8 cellular contexts compared by ENCODE assay signal in the genomic region with DNA sequence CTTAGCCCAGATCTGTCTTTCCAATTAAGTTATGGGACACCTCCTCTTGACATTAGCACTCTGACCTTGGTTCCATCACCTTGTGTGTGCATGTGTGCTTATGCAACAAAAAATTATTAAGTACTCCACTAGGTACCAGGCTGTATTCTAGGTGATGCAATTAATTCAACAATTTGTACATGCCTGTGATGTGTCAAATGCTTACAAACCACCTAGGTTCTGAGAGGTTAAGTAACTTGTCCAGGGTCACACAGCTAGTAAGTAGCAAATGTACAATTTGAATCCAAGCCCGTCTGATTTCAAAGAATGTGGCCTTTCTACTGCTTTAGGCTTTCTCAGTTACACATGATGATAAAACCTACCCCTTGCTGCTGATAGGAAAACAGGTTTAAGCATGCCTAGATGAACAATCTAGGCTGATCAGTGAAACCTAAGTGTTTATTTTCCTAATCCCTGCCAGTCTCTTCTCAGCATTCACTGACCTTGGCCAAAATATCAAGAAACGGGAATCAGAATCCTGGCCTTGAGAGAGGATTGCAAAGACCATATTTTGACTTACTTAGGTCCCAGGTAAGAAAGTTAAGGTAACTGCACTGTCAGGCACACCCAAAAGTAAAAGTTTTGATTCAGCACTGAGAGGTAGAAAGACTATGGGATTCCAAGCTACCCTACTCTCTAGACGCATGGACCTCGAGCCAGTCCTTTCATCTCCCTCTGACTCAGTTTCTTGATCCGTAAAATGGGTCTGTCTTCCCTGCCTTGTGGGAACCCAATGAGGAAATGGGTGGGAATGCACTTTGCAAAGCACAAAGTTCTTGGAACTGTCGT. TPM values are rescaled to one million over a fixed set of nuclear protein-coding genes. Genes with fewer than 3 reads are reported as not detected.
DNase-seq lines count a peak whose midpoint lies in the region; ATAC-seq and TF ChIP-seq lines count a peak whose summit lies in the region.

No MANE protein-coding gene starts in this region.

- H2BK120ac ChIP-seq in H9 (ENCODE audit: low read depth, low read length, poor library complexity, severe bottlenecking) = no peak overlapping the region

- no peak overlapping the region for H2BK5ac ChIP-seq in H9 (ENCODE audit: insufficient read length, low read length)

- H4K5ac ChIP-seq in H9 (ENCODE audit: insufficient read length, low read depth, low read length) = no peak overlapping the region

- WGBS in H9 (ENCODE audit: extremely low coverage, insufficient read length, low lambda C conversion rate) = no CpG with 5 or more reads among the region's 6 CpGs
- WGBS in right cardiac atrium = 44% methylated on average over 6 of the region's 6 CpGs

- H3K4me3 Mint-ChIP-seq in H9 (peak overlapping the region; percentile 84 to 85), activated B cell treated with CpG ODN at 0.5 μM for 24 hours (peak overlapping the region; percentile 98)

- H4K20me1 ChIP-seq in H9 (ENCODE audit: control insufficient read depth, insufficient read depth, insufficient read length) = peaks cover 3% of the 10 kb centered on the region

- H2BK12ac ChIP-seq in H9 (ENCODE audit: insufficient read length, low read depth, low read length) = no peak overlapping the region

- TF ChIP-seq CTCF in H9 (conservative IDR thresholded peaks at IDR 0.05) = no peak
- TF ChIP-seq CTCF in activated B cell treated with CpG ODN at 0.5 μM for 24 hours (IDR thresholded peaks at IDR 0.05) = no peak

- H4K8ac ChIP-seq in H9 (replicated peaks; ENCODE audit: insufficient read length, low read depth, low read length) = no peak overlapping the region

- H3K9me3 ChIP-seq in H9 (ENCODE audit: control insufficient read depth, low read depth, low read length) (no peaks in the 10 kb centered on the region), right cardiac atrium (ENCODE audit: control insufficient read depth, low read length) (no peaks in the 10 kb centered on the region), skeletal muscle satellite cell (replicated peaks; ENCODE audit: low read length) (no peaks in the 10 kb centered on the region)

- H3K56ac ChIP-seq in H9 (ENCODE audit: insufficient read length, low read depth, low read length) = no peak overlapping the region

- peak overlapping the region in 1 of 3 experiments; percentile 31; a peak in 1 of 7 replicates for H3K27ac Mint-ChIP-seq in H9
- peak overlapping the region; percentile 46 for H3K27ac Mint-ChIP-seq in activated B cell treated with CpG ODN at 0.5 μM for 24 hours

- H3K36me3 Mint-ChIP-seq in H9 (ENCODE audit: insufficient read depth in 1 of 3, low read depth in 3 of 3) (peaks cover 0 to 8% (median 0%) of the 10 kb centered on the region in 3 experiments; a peak in 3 of 7 replicates), activated B cell treated with CpG ODN at 0.5 μM for 24 hours (ENCODE audit: low read depth) (peaks cover 8% of the 10 kb centered on the region)

- H4K91ac ChIP-seq in H9 (ENCODE audit: insufficient read length, low read depth, low read length) = no peak overlapping the region

- no peak overlapping the region for H2AK5ac ChIP-seq in H9 (ENCODE audit: insufficient read length, low read length)

- H3K27me3 ChIP-seq in H9 (ENCODE audit: insufficient read depth, low read length) (no peaks in the 10 kb centered on the region), right cardiac atrium (ENCODE audit: control insufficient read depth, insufficient read depth) (no peaks in the 10 kb centered on the region), skeletal muscle satellite cell (ENCODE audit: control insufficient read depth, insufficient read depth, low read length) (no peaks in the 10 kb centered on the region)

- H3T11ph ChIP-seq in H9 (ENCODE audit: low read length) = no peak overlapping the region

- ATAC-seq in activated B cell treated with CpG ODN at 0.5 μM for 24 hours (ENCODE audit: low read depth) (no peak), right cardiac atrium (no peak), HG03175 (IDR thresholded peaks at IDR 0.05; ENCODE audit: unreplicated experiment) (no peak), HG02678 (IDR thresholded peaks at IDR 0.05; ENCODE audit: unreplicated experiment) (no peak), GM18502 (IDR thresholded peaks at IDR 0.05; ENCODE audit: poor library complexity, unreplicated experiment) (no peak)

- no peak overlapping the region for H2AFZ ChIP-seq in H9 (ENCODE audit: low read length)

- no peak overlapping the region for H3K14ac ChIP-seq in H9 (ENCODE audit: insufficient read depth, low read length)

- POLR2A ChIA-PET in activated B cell treated with CpG ODN at 0.5 μM for 24 hours (lab: Charles Lee) = interaction anchor here (0.6 to 3.3 kb wide), 7 partner anchors 33 to 388 kb away, joined by 3 to 47 read pairs (median 8); a partner anchor contains a TSS

- peak overlapping the region; percentile 77 for H3K4me3 ChIP-seq in right cardiac atrium (ENCODE audit: low read length)
- H3K4me3 ChIP-seq in skeletal muscle satellite cell (ENCODE audit: low read length) = peak overlapping the region; percentile 89

- H3K4me1 Mint-ChIP-seq in H9 (peaks cover 22 to 29% of the 10 kb centered on the region in 2 experiments), activated B cell treated with CpG ODN at 0.5 μM for 24 hours (peaks cover 13% of the 10 kb centered on the region)

- H3K9ac ChIP-seq in H9 (ENCODE audit: extremely low read depth, insufficient read length, low read length) (peak overlapping the region; percentile 53), skeletal muscle satellite cell (ENCODE audit: low read depth, low read length) (peak overlapping the region; percentile 88)

- CTCF ChIA-PET in activated B cell treated with CpG ODN at 0.5 μM for 24 hours (lab: Charles Lee) = interaction anchor here (1.0 to 3.0 kb wide), 3 partner anchors 10 to 331 kb away, joined by 3 to 16 read pairs (median 7); a partner anchor contains a TSS

- no peaks in the 10 kb centered on the region for H3K9me3 Mint-ChIP-seq in H9
- H3K9me3 Mint-ChIP-seq in activated B cell treated with CpG ODN at 0.5 μM for 24 hours = no peaks in the 10 kb centered on the region

- H3K27me3 Mint-ChIP-seq in H9 (ENCODE audit: low read depth) (peaks cover 4% of the 10 kb centered on the region), activated B cell treated with CpG ODN at 0.5 μM for 24 hours (no peaks in the 10 kb centered on the region)

- no peak overlapping the region for H3K23ac ChIP-seq in H9 (ENCODE audit: insufficient read length, low read depth, low read length)

- H3K36me3 ChIP-seq in skeletal muscle satellite cell (ENCODE audit: insufficient read depth, low read length) = peaks cover 24% of the 10 kb centered on the region

- no peak overlapping the region for H2BK15ac ChIP-seq in H9 (ENCODE audit: low read depth, low read length)

- no peak overlapping the region for H3K18ac ChIP-seq in H9 (ENCODE audit: insufficient read length, low read depth, low read length)

- H3K4me2 ChIP-seq in H9 (ENCODE audit: insufficient read depth, insufficient read length, low read length) (peak overlapping the region; percentile 98), skeletal muscle satellite cell (ENCODE audit: low read length) (peak overlapping the region; percentile 93)

- intact Hi-C loops in activated B cell treated with CpG ODN at 0.5 μM for 24 hours (cut with micrococcal nuclease) = loop anchor here (1.0 to 5.0 kb wide), 9 partner anchors 62 to 1837 kb away; a partner anchor contains a TSS
- intact Hi-C loops in right cardiac atrium (cut with DNase I) = loop anchor here in 3 of 4 donors (5.0 to 10.0 kb wide), 3 partner anchors 180 to 332 kb away; a partner anchor contains a TSS

- H3K79me2 ChIP-seq in H9 (ENCODE audit: insufficient read depth, low read length) = peaks cover 2% of the 10 kb centered on the region; the same call in 1 of the 2 replicates

- no peak for DNase-seq in H9
- no peak for DNase-seq in activated B cell treated with CpG ODN at 0.5 μM for 24 hours
- no peak for DNase-seq in right cardiac atrium
- DNase-seq in GM19240 (ENCODE audit: insufficient read length, low spot score) = no peak

- H3K23me2 ChIP-seq in H9 (ENCODE audit: insufficient read length, low read depth, low read length, poor library complexity, severe bottlenecking) = peaks cover 8% of the 10 kb centered on the region

- no peak overlapping the region for H3K4ac ChIP-seq in H9 (ENCODE audit: low read depth, low read length)

- no peak overlapping the region for H2BK20ac ChIP-seq in H9 (ENCODE audit: low read depth, low read length, poor library complexity, severe bottlenecking)

- H3K27ac ChIP-seq in H9 (ENCODE audit: insufficient read length, low read depth, low read length) (no peak overlapping the region), right cardiac atrium (ENCODE audit: low read length) (no peak overlapping the region)

- H3K4me1 ChIP-seq in H9 (ENCODE audit: insufficient read depth, low read length) (peaks cover 3% of the 10 kb centered on the region), right cardiac atrium (ENCODE audit: control insufficient read depth, insufficient read depth, low read length) (peaks cover 7% of the 10 kb centered on the region), skeletal muscle satellite cell (ENCODE audit: control insufficient read depth, insufficient read depth, low read length) (peaks cover 53% of the 10 kb centered on the region)

- no peaks in the 10 kb centered on the region for H3K79me1 ChIP-seq in H9 (ENCODE audit: insufficient read depth, low read depth, low read length, poor library complexity, severe bottlenecking)

RNA-seq across cellular contexts. Expression of a gene that starts 1.0 kb away (rescaled TPM):
- total RNA-seq in H9 (2021) (2.3 and 2.9 TPM in 2 replicates), activated B cell treated with CpG ODN at 0.5 μM for 24 hours (2.1 and 2.7 TPM in 2 replicates), right cardiac atrium (1 to 10 TPM; 2.5 to 3.5 (median 3.2) TPM)
- 1.6 TPM for polyA plus RNA-seq in right cardiac atrium
- 13.9 and 37.1 TPM in 2 replicates for total RNA-seq in skeletal muscle satellite cell (2012; rRNA removed)
